17 cellular contexts compared by ENCODE assay signal in the genomic region with DNA sequence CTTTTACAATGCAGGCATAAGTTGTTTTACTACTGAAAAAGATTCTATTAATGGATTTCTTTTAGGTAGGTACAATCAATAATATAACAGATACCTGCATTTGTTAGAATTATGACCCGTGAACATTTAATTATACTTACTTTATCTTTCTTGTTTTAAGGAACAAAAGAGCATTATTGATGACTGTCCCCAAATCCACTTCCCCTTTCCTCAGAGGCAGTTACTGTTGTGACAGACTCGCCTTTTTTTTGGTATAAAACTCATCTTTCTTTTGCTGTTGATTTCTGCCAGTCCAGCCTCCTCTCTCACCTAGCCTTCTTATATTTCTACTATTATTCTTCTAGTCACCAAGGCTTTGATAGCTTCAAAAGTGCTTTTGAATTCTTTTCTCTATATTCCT. TPM values are rescaled to one million over a fixed set of nuclear protein-coding genes. Genes with fewer than 3 reads are reported as not detected.
DNase-seq lines count a peak whose midpoint lies in the region; ATAC-seq lines count a peak whose summit lies in the region.
"Had no signal": no experiment of that assay in that cellular context is flagged by ENCODE, and none has a peak within 500 bp of the region (broad histone marks: within the 10 kb centered on the region; RNA-seq: fewer than 3 reads in every experiment).

No MANE protein-coding gene starts in this region.

- ATAC-seq in activated naive CD8-positive, alpha-beta T cell treated with anti-CD3 and anti-CD28 coated beads, Interleukin-2, amount 10 ng/mL, durations not matched to agents 7 days and 5 days (ENCODE audit: low read depth), result no peak
- no peak for ATAC-seq in GM21390 (IDR thresholded peaks at IDR 0.05; ENCODE audit: unreplicated experiment)

- peaks cover 70% of the 10 kb centered on the region for H3K4me1 Mint-ChIP-seq in activated naive CD8-positive, alpha-beta T cell treated with anti-CD3 and anti-CD28 coated beads, Interleukin-2, amount 10 ng/mL, durations not matched to agents 7 days and 5 days

- H3K36me3 Mint-ChIP-seq in activated naive CD8-positive, alpha-beta T cell treated with anti-CD3 and anti-CD28 coated beads, Interleukin-2, amount 10 ng/mL, durations not matched to agents 7 days and 5 days, result peaks cover 49% of the 10 kb centered on the region

- H3K27ac Mint-ChIP-seq in activated naive CD8-positive, alpha-beta T cell treated with anti-CD3 and anti-CD28 coated beads, Interleukin-2, amount 10 ng/mL, durations not matched to agents 7 days and 5 days, result no peak overlapping the region

- DNase-seq in AML-193 (lab: John Stamatoyannopoulos, UW) (peak; percentile 81 to 86), GDM1 (lab: John Stamatoyannopoulos, UW) (peak; percentile 12), NOMO-1 treated with dmso at 0.1 percent for 144 hours (lab: John Stamatoyannopoulos, UW; ENCODE audit: unreplicated experiment) (peak; percentile 86), T1000 (lab: John Stamatoyannopoulos, UW) (no peak)
- DNase-seq in activated naive CD8-positive, alpha-beta T cell treated with anti-CD3 and anti-CD28 coated beads, Interleukin-2, amount 10 ng/mL, durations not matched to agents 7 days and 5 days, result no peak
- no peak for DNase-seq in stimulated activated CD4-positive, alpha-beta T cell treated with anti-CD3 and anti-CD28 coated beads, Interleukin-2, amount 100 ng/mL, for 48 hours
- DNase-seq in activated effector memory CD4-positive, alpha-beta T cell treated with Interleukin-2 at 50 U/mL for 16 hours, result no peak
- DNase-seq: activated CD8-positive, alpha-beta memory T cell treated with anti-CD3 and anti-CD28 coated beads for 24 hours; amniotic stem cell; BE2C; dorsolateral prefrontal cortex; NCI-H1694; NCI-H82; SK-N-SH; stimulated activated CD4-positive, alpha-beta T cell treated with anti-CD3 and anti-CD28 coated beads, Interleukin-4, amount 100 ng/mL, for 1 hour; stomach had no signal

- H3K9me3 Mint-ChIP-seq in activated naive CD8-positive, alpha-beta T cell treated with anti-CD3 and anti-CD28 coated beads, Interleukin-2, amount 10 ng/mL, durations not matched to agents 7 days and 5 days, result peaks cover 2% of the 10 kb centered on the region

- POLR2A ChIA-PET in activated naive CD8-positive, alpha-beta T cell treated with anti-CD3 and anti-CD28 coated beads, Interleukin-2, amount 10 ng/mL, durations not matched to agents 7 days and 5 days (lab: Charles Lee), result no interaction called here

- no peaks in the 10 kb centered on the region for H3K27me3 Mint-ChIP-seq in activated naive CD8-positive, alpha-beta T cell treated with anti-CD3 and anti-CD28 coated beads, Interleukin-2, amount 10 ng/mL, durations not matched to agents 7 days and 5 days

- H3K4me3 Mint-ChIP-seq in activated naive CD8-positive, alpha-beta T cell treated with anti-CD3 and anti-CD28 coated beads, Interleukin-2, amount 10 ng/mL, durations not matched to agents 7 days and 5 days, result peak overlapping the region; percentile 3

RNA-seq across cellular contexts. Expression of a gene that starts 12.1 kb away (rescaled TPM):
- total RNA-seq in activated naive CD8-positive, alpha-beta T cell treated with anti-CD3 and anti-CD28 coated beads, Interleukin-2, amount 10 ng/mL, durations not matched to agents 7 days and 5 days, result 100 to 1,000 TPM; 408 to 414 TPM

Comparison
In these comparisons a context has a peak if more than half of its experiments do, and no peak if none do; other contexts are left out.
1. DNase-seq: peak in AML-193 (2 of 2), GDM1 (single experiment) and NOMO-1 treated with dmso at 0.1 percent for 144 hours (single experiment); none in activated naive CD8-positive, alpha-beta T cell treated with anti-CD3 and anti-CD28 coated beads, Interleukin-2, amount 10 ng/mL, durations not matched to agents 7 days and 5 days (single experiment), stimulated activated CD4-positive, alpha-beta T cell treated with anti-CD3 and anti-CD28 coated beads, Interleukin-2, amount 100 ng/mL, for 48 hours (0 of 2), activated effector memory CD4-positive, alpha-beta T cell treated with Interleukin-2 at 50 U/mL for 16 hours (single experiment) and T1000 (single experiment).